ENCODE assay signal across 1 cellular context in the genomic region with DNA sequence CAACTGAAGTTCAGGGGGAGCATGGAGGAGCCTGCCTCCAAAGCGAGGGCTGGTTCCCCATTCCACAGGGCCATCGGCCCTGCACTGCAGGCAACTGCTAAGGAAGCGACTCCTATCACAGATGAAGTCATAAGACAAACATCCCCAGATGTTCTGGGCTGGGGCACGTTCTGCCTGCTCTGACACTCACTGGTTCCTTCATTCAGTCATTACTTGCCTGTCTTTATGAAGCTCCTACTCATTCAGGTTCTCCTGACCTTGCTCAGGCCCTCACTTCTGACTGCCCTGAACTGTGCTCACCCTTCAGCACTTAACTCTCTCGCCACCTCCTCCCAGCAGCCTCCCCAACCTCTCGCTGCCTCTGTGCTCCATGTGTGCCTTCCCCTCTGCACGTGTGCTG.
TF ChIP-seq lines count a peak whose summit lies in the region.

No MANE protein-coding gene starts in this region.

TF ChIP-seq in HepG2, 621 proteins besides CTCF, POLR2A, EP300 and RAD21:
- no peak for TF ChIP-seq CHD4 (IDR thresholded peaks at IDR 0.05; ENCODE audit: borderline replicate concordance, low read length)
- TF ChIP-seq ZBTB38 (CRISPR knock-in tag; IDR thresholded peaks at IDR 0.05) = 0 out of 2 replicates have a peak, but pooled peaks have one; percentile 16
- TF ChIP-seq ZNF501 (CRISPR knock-in tag; IDR thresholded peaks at IDR 0.05) = 0 out of 2 replicates have a peak, but pooled peaks have one; percentile 28
- TF ChIP-seq ZNF687 (CRISPR knock-in tag; IDR thresholded peaks at IDR 0.05) = peak; percentile 75
- TF ChIP-seq PATZ1 (CRISPR knock-in tag; IDR thresholded peaks at IDR 0.05) = no peak
- TF ChIP-seq MAX (IDR thresholded peaks at IDR 0.05) = 0 out of 2 replicates have a peak, but pooled peaks have one; percentile 12
- TF ChIP-seq TFDP2 (CRISPR knock-in tag; IDR thresholded peaks at IDR 0.05) = 0 out of 2 replicates have a peak, but pooled peaks have one; percentile 16
- TF ChIP-seq, protein P1, sequence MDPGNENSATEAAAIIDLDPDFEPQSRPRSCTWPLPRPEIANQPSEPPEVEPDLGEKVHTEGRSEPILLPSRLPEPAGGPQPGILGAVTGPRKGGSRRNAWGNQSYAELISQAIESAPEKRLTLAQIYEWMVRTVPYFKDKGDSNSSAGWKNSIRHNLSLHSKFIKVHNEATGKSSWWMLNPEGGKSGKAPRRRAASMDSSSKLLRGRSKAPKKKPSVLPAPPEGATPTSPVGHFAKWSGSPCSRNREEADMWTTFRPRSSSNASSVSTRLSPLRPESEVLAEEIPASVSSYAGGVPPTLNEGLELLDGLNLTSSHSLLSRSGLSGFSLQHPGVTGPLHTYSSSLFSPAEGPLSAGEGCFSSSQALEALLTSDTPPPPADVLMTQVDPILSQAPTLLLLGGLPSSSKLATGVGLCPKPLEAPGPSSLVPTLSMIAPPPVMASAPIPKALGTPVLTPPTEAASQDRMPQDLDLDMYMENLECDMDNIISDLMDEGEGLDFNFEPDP (CRISPR knock-in tag; conservative IDR thresholded peaks at IDR 0.05) = 0 out of 2 replicates have a peak, but pooled peaks have one; percentile 41
- TF ChIP-seq, protein P2, sequence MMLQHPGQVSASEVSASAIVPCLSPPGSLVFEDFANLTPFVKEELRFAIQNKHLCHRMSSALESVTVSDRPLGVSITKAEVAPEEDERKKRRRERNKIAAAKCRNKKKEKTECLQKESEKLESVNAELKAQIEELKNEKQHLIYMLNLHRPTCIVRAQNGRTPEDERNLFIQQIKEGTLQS (CRISPR knock-in tag; IDR thresholded peaks at IDR 0.05) = peak; percentile 59; the same call in 1 of the 2 replicates
- no peak for TF ChIP-seq ZNF343 (CRISPR knock-in tag; IDR thresholded peaks at IDR 0.05)
